ENCODE assay signal across 15 cellular contexts in the genomic region with DNA sequence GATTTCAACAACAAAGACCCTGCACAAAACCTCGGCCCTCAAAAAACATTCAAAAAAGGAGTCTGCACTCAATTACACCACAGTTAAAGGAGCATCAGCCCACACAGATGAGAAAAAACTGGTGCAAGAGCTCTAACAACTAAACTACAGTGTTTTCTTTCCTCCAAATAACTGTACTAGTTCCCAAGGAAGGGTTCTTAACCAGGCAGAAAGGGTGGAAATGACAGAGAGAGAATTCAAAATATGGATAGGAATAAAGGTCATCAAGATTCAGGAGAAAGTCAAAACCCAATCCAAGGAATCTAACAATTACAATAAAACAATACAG.
"Had no signal": no experiment of that assay in that cellular context is flagged by ENCODE, and none has a peak within 500 bp of the region (broad histone marks: within the 10 kb centered on the region; RNA-seq: fewer than 3 reads in every experiment).

No MANE protein-coding gene starts in this region.

- H3K4me1 ChIP-seq: ascending aorta, left lung, transverse colon had no signal

- H3K27ac ChIP-seq: ascending aorta, left lung, skin epidermis, transverse colon had no signal

- H3K27ac Mint-ChIP-seq: activated CD8-positive, alpha-beta memory T cell treated with anti-CD3 and anti-CD28 coated beads, Interleukin-2, amount 10 ng/mL, durations not matched to agents 7 days and 5 days; activated naive CD4-positive, alpha-beta T cell treated with anti-CD3 and anti-CD28 coated beads, Interleukin-2, amount 10 ng/mL, durations not matched to agents 7 days and 5 days; naive thymus-derived CD4-positive, alpha-beta T cell; progenitor cell of endocrine pancreas; T-helper 2 cell treated with Interferon-gamma antibody and Interleukin-4, amounts not matched to agents 5 μg/mL and 100 μg/mL, for 36 hours had no signal

- H3K36me3 ChIP-seq: ascending aorta, left lung, transverse colon had no signal

- H3K27me3 ChIP-seq: ascending aorta, left lung, transverse colon had no signal

- DNase-seq: activated CD8-positive, alpha-beta memory T cell treated with anti-CD3 and anti-CD28 coated beads, Interleukin-2, amount 10 ng/mL, durations not matched to agents 7 days and 5 days; activated naive CD4-positive, alpha-beta T cell treated with anti-CD3 and anti-CD28 coated beads, Interleukin-2, amount 10 ng/mL, durations not matched to agents 7 days and 5 days; activated T-cell treated with anti-CD3 and anti-CD28 coated beads, Interleukin-2, amount 50 U/mL, for 1 hour; naive thymus-derived CD4-positive, alpha-beta T cell; occipital lobe; stimulated activated CD4-positive, alpha-beta T cell treated with anti-CD3 and anti-CD28 coated beads, Interleukin-4, amount 100 ng/mL, for 4 hours; stimulated activated CD8-positive, alpha-beta memory T cell treated with anti-CD3 and anti-CD28 coated beads, Interleukin-4, amount 100 ng/mL, for 48 hours; stimulated activated naive CD8-positive, alpha-beta T cell treated with anti-CD3 and anti-CD28 coated beads, Interleukin-15, Interleukin-2, amounts not matched to agents 100 U/mL and 50 U/mL, for 24 hours; transverse colon had no signal

- H3K4me3 Mint-ChIP-seq: activated CD8-positive, alpha-beta memory T cell treated with anti-CD3 and anti-CD28 coated beads, Interleukin-2, amount 10 ng/mL, durations not matched to agents 7 days and 5 days; activated naive CD4-positive, alpha-beta T cell treated with anti-CD3 and anti-CD28 coated beads, Interleukin-2, amount 10 ng/mL, durations not matched to agents 7 days and 5 days; naive thymus-derived CD4-positive, alpha-beta T cell; T-helper 2 cell treated with Interferon-gamma antibody and Interleukin-4, amounts not matched to agents 5 μg/mL and 100 μg/mL, for 36 hours had no signal

- H3K4me3 ChIP-seq: ascending aorta, left lung, mucosa of descending colon, skin epidermis, transverse colon had no signal

- H3K4me1 Mint-ChIP-seq: activated CD8-positive, alpha-beta memory T cell treated with anti-CD3 and anti-CD28 coated beads, Interleukin-2, amount 10 ng/mL, durations not matched to agents 7 days and 5 days; activated naive CD4-positive, alpha-beta T cell treated with anti-CD3 and anti-CD28 coated beads, Interleukin-2, amount 10 ng/mL, durations not matched to agents 7 days and 5 days; naive thymus-derived CD4-positive, alpha-beta T cell had no signal

- H3K9me3 ChIP-seq: ascending aorta, mucosa of descending colon, transverse colon had no signal

- H3K36me3 Mint-ChIP-seq: activated CD8-positive, alpha-beta memory T cell treated with anti-CD3 and anti-CD28 coated beads, Interleukin-2, amount 10 ng/mL, durations not matched to agents 7 days and 5 days; activated naive CD4-positive, alpha-beta T cell treated with anti-CD3 and anti-CD28 coated beads, Interleukin-2, amount 10 ng/mL, durations not matched to agents 7 days and 5 days; naive thymus-derived CD4-positive, alpha-beta T cell had no signal

- H3K27me3 Mint-ChIP-seq: activated CD8-positive, alpha-beta memory T cell treated with anti-CD3 and anti-CD28 coated beads, Interleukin-2, amount 10 ng/mL, durations not matched to agents 7 days and 5 days; activated naive CD4-positive, alpha-beta T cell treated with anti-CD3 and anti-CD28 coated beads, Interleukin-2, amount 10 ng/mL, durations not matched to agents 7 days and 5 days; naive thymus-derived CD4-positive, alpha-beta T cell; progenitor cell of endocrine pancreas had no signal
